Comparison of ENCODE assay signal across 9 cellular contexts in the genomic region with DNA sequence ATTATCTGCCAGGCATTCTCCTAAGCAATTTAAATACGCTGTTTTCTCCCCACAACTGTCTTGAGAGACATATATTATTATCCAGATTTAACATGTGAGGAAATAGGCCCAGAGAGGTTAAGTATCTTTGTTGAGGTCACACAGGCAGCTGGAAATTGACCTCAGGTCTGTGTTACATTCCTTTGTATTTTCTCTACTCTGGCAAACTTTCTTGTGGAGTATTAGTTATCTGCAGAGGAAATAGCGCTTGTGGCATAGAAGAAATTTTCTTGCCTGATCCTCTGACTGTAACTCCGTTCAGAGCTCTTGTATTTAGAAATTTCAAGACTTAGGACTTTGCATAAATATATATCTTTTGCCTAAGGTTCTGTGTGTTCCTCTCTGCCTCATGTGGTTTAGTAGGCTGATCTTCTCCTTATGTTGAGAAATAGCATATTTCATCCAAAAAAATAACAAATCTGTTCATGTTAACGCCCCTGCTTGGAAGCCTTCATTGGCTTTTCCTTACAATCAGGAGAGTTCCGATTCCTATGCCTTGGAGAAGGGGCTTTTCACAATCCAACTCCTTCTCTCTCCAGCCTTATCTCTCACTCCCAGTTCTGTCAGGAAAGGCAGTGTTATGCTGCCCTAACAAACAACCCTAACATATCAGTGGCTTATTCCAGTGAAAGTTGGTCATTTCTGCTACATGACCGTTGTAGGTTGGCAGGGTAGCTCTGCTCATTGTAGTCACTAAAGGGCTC. TPM values are rescaled to one million over a fixed set of nuclear protein-coding genes. Genes with fewer than 3 reads are reported as not detected.
A peak's percentile ranks its signal among the peaks of the same experiment; 100 is the strongest.
DNase-seq lines count a peak whose midpoint lies in the region; ATAC-seq and TF ChIP-seq lines count a peak whose summit lies in the region.
"Had no signal": no experiment of that assay in that cellular context is flagged by ENCODE, and none has a peak within 500 bp of the region (broad histone marks: within the 10 kb centered on the region; RNA-seq: fewer than 3 reads in every experiment).

No MANE protein-coding gene starts in this region.

- POLR2A ChIA-PET in T-cell (lab: Charles Lee) = interaction anchor here in 1 of 2 donors (1.1 kb wide), 1 partner anchor 510 kb away, joined by 4 read pairs; no protein-coding TSS in a partner anchor

- H3K36me3 ChIP-seq in sigmoid colon = peaks cover 0 to 8% (median 0%) of the 10 kb centered on the region in 4 donors

- peak overlapping the region; percentile 97 to 100 (median 98) for H3K27ac ChIP-seq in sigmoid colon

- H3K27ac Mint-ChIP-seq in Calu3 (ENCODE audit: unreplicated experiment) (peak overlapping the region; percentile 15), T-cell (peak overlapping the region; percentile 96 to 98)
- H3K27ac Mint-ChIP-seq: dendritic cell treated with granulocyte-macrophage colony-stimulating factor and Interleukin-4, amounts not matched to agents 40 ng/mL and 50 ng/mL, for 4 days had no signal

- 81 to 89% methylated on average over 6 of the region's 6 CpGs for WGBS in sigmoid colon, 2 donors

- no peaks in the 10 kb centered on the region for H3K27me3 ChIP-seq in sigmoid colon

- H3K36me3 Mint-ChIP-seq in Calu3 (ENCODE audit: insufficient read depth, unreplicated experiment) (peaks cover 50% of the 10 kb centered on the region), T-cell (peaks cover 44% of the 10 kb centered on the region)

- peaks cover 0 to 11% (median 10%) of the 10 kb centered on the region in 4 donors for H3K4me1 ChIP-seq in sigmoid colon

- ATAC-seq in T-cell (replicated peaks in 1 of 4) = no peak
- no peak for ATAC-seq in HG03520 (IDR thresholded peaks at IDR 0.05; ENCODE audit: unreplicated experiment)
- no peak for ATAC-seq in HG03378 (IDR thresholded peaks at IDR 0.05; ENCODE audit: unreplicated experiment)

- no peaks in the 10 kb centered on the region for H3K9me3 ChIP-seq in sigmoid colon

- TF ChIP-seq EP300 in sigmoid colon (IDR thresholded peaks at IDR 0.05) = no peak

- H3K4me3 Mint-ChIP-seq in Calu3 (ENCODE audit: low read depth, unreplicated experiment) (no peak overlapping the region), T-cell (peak overlapping the region; percentile 95 to 98 (median 97))
- H3K4me3 Mint-ChIP-seq: dendritic cell treated with granulocyte-macrophage colony-stimulating factor and Interleukin-4, amounts not matched to agents 40 ng/mL and 50 ng/mL, for 4 days had no signal

- H3K4me3 ChIP-seq in sigmoid colon = peak overlapping the region in 3 of 4 donors; percentile 77 to 87 (median 79)

- DNase-seq in Calu3 (no peak), T-cell (no peak), fibroblast of peridontal ligament (ENCODE audit: extremely low read depth) (peak; percentile 72), sigmoid colon (no peak), SKM-1 treated with dmso at 0.1 percent for 144 hours (lab: John Stamatoyannopoulos, UW; ENCODE audit: unreplicated experiment) (no peak)
- no peak for DNase-seq in stimulated activated CD4-positive, alpha-beta T cell treated with anti-CD3 and anti-CD28 coated beads, Interleukin-4, amount 100 ng/mL, for 24 hours

- BruUV-seq in Calu3 (replicated peaks; lab: Mats Ljungman, UMichigan) = no TSS peak

- H3K9me3 Mint-ChIP-seq in Calu3 (ENCODE audit: low read depth, unreplicated experiment) (peaks cover 4% of the 10 kb centered on the region), T-cell (peaks cover 5 to 11% (median 7%) of the 10 kb centered on the region in 3 donors)

- CTCF ChIA-PET in Calu3 (lab: Charles Lee) (interaction anchor here (1.1 to 2.4 kb wide), 3 partner anchors 28 to 98 kb away, joined by 3 to 10 read pairs (median 9); no protein-coding TSS in a partner anchor), T-cell (lab: Charles Lee) (no interaction called here)

- intact Hi-C loops in Calu3 (cut with micrococcal nuclease; ENCODE audit: unreplicated experiment) (loop anchor here (5.0 to 10.0 kb wide), 2 partner anchors 291 to 768 kb away; no protein-coding TSS in a partner anchor), sigmoid colon (cut with DNase I) (loop anchor here (2.0 to 5.0 kb wide), 3 partner anchors 291 to 971 kb away; no protein-coding TSS in a partner anchor)

- no peak for TF ChIP-seq CTCF in Calu3 (IDR thresholded peaks at IDR 0.05; ENCODE audit: unreplicated experiment)
- no peak for TF ChIP-seq CTCF in sigmoid colon (IDR thresholded peaks at IDR 0.05)

- peaks cover 41% of the 10 kb centered on the region for H3K4me1 Mint-ChIP-seq in Calu3 (ENCODE audit: low read depth, unreplicated experiment)
- peaks cover 48 to 54% (median 53%) of the 10 kb centered on the region in 3 donors for H3K4me1 Mint-ChIP-seq in T-cell

- no peak for TF ChIP-seq POLR2A in sigmoid colon (IDR thresholded peaks at IDR 0.05)

- H3K27me3 Mint-ChIP-seq in Calu3 (ENCODE audit: unreplicated experiment) (peaks cover 13% of the 10 kb centered on the region), T-cell (peaks cover 0 to 2% of the 10 kb centered on the region in 2 donors)

RNA-seq across cellular contexts. Expression of gene JUN, which starts 2.5 kb away (rescaled TPM):
- total RNA-seq in Calu3 (2022) (76.5 and 89.3 TPM in 2 replicates), T-cell (1,000 to 10,000 TPM in 1 of 5 donors, 100 to 1,000 TPM in 1, 10 to 100 TPM in 3; 43.2 to 1,335 (median 56.6) TPM), sigmoid colon (100 to 1,000 TPM in 3 of 4 donors, 10 to 100 TPM in 1; 52.4 to 233 (median 202) TPM)
- 100 to 1,000 TPM in 2 of 3 donors, 10 to 100 TPM in 1; 42.8 to 132 (median 112) TPM for polyA plus RNA-seq in sigmoid colon
